In genomic region chr11:108341654-108342053, GRCh38 we compare ENCODE assay signal across 21 cellular contexts.
DNase-seq lines count a peak whose midpoint lies in the region; ATAC-seq, FAIRE-seq and TF ChIP-seq lines count a peak whose summit lies in the region.
"Had no signal": no experiment of that assay in that cellular context is flagged by ENCODE, and none has a peak within 500 bp of the region (broad histone marks: within the 10 kb centered on the region; RNA-seq: fewer than 3 reads in every experiment).

No MANE protein-coding gene starts in this region.

- POLR2A ChIA-PET in CD4-positive, alpha-beta T cell (lab: Charles Lee), result interaction anchor here (1.5 kb wide), 1 partner anchor 120 kb away, joined by 4 read pairs; the partner anchor contains the start of gene NPAT
- POLR2A ChIA-PET in IMR-90 (lab: Charles Lee; ENCODE audit: unreplicated experiment), result no interaction called here
- POLR2A ChIA-PET in naive thymus-derived CD4-positive, alpha-beta T cell (lab: Charles Lee), result interaction anchor here (0.7 to 1.1 kb wide), 4 partner anchors 35 to 119 kb away, joined by 3 to 5 read pairs (median 3); partner anchors contain the start of genes ATM and NPAT

- no peak for ATAC-seq in CD4-positive, alpha-beta T cell (ENCODE audit: poor library complexity)
- ATAC-seq in IMR-90 (ENCODE audit: low read depth) (no peak), GM21529 (IDR thresholded peaks at IDR 0.05; ENCODE audit: unreplicated experiment) (no peak)
- no peak for ATAC-seq in naive thymus-derived CD4-positive, alpha-beta T cell
- ATAC-seq: Right ventricle myocardium inferior, SK-N-SH treated with all-trans-retinoic acid at 6 μM for 48 hours had no signal

- H3K4ac ChIP-seq in IMR-90 (ENCODE audit: low read depth, low read length), result no peak overlapping the region

- H3K9me3 Mint-ChIP-seq in CD4-positive, alpha-beta T cell, result no peaks in the 10 kb centered on the region
- H3K9me3 Mint-ChIP-seq in naive thymus-derived CD4-positive, alpha-beta T cell, result no peaks in the 10 kb centered on the region

- no peak overlapping the region for H2AFZ ChIP-seq in IMR-90 (replicated peaks; ENCODE audit: low read length, poor library complexity)
- H2AFZ ChIP-seq: GM23248 had no signal

- CTCF ChIA-PET in CD4-positive, alpha-beta T cell (lab: Charles Lee), result interaction anchor here (1.3 to 1.5 kb wide), 2 partner anchors 9 to 119 kb away, joined by 3 to 6 read pairs; partner anchors contain the start of gene ATM
- CTCF ChIA-PET in IMR-90 (lab: Yijun Ruan, JAX), result no interaction called here
- CTCF ChIA-PET in naive thymus-derived CD4-positive, alpha-beta T cell (lab: Charles Lee), result no interaction called here

- peaks cover 81% of the 10 kb centered on the region for H3K36me3 Mint-ChIP-seq in CD4-positive, alpha-beta T cell (ENCODE audit: low read depth)
- H3K36me3 Mint-ChIP-seq in naive thymus-derived CD4-positive, alpha-beta T cell, result peaks cover 7 to 46% (median 31%) of the 10 kb centered on the region in 5 donors

- no peak overlapping the region for H2BK5ac ChIP-seq in IMR-90 (ENCODE audit: low read depth, low read length, poor library complexity, severe bottlenecking)

- in situ Hi-C loops in IMR-90 (cut with MboI; ENCODE audit: low sequenced_read_pairs), result no loop called here

- H3K14ac ChIP-seq in IMR-90 (replicated peaks; ENCODE audit: low read depth, low read length), result no peak overlapping the region

- no peak overlapping the region for H4K5ac ChIP-seq in IMR-90 (ENCODE audit: low read depth, low read length)

- no peak for TF ChIP-seq POLR2A in IMR-90 (IDR thresholded peaks at IDR 0.05; ENCODE audit: low read depth, low read length)

- intact Hi-C loops in CD4-positive, alpha-beta T cell (cut with DNase I, micrococcal nuclease), result loop anchor here (1.0 to 10.0 kb wide), 2 partner anchors 303 to 307 kb away; no protein-coding TSS in a partner anchor
- intact Hi-C loops in IMR-90 (cut with micrococcal nuclease), result no loop called here
- intact Hi-C loops in naive thymus-derived CD4-positive, alpha-beta T cell (cut with micrococcal nuclease), result loop anchor here (5.0 kb wide), 3 partner anchors 126 to 306 kb away; partner anchors contain the start of genes C11orf65 (in 1 of the 2) and EXPH5 (in 1 of the 2)

- H4K8ac ChIP-seq in IMR-90 (ENCODE audit: low read depth in 2 of 2, low read length in 2 of 2), result no peak overlapping the region

- no peak overlapping the region for H4K91ac ChIP-seq in IMR-90 (ENCODE audit: insufficient read depth, low read depth, low read length)

- no peaks in the 10 kb centered on the region for H3K9me1 ChIP-seq in IMR-90 (ENCODE audit: insufficient read depth, low read length)

- H3K4me1 ChIP-seq in IMR-90 (ENCODE audit: control insufficient read depth, insufficient read depth, low read length), result no peaks in the 10 kb centered on the region
- no peaks in the 10 kb centered on the region for H3K4me1 ChIP-seq in naive thymus-derived CD4-positive, alpha-beta T cell (ENCODE audit: control insufficient read depth in 2 of 2, insufficient read depth in 2 of 2, low read length in 2 of 2)
- H3K4me1 ChIP-seq: SJCRH30 had no signal

- H3K23ac ChIP-seq in IMR-90 (ENCODE audit: low read depth, low read length), result no peak overlapping the region

- WGBS in IMR-90 (ENCODE audit: extremely low coverage in 2 of 2, insufficient read length in 1 of 2), 2 experiments, result no CpG with 5 or more reads among the region's 4 CpGs

- no peak for TF ChIP-seq RAD21 in IMR-90 (IDR thresholded peaks at IDR 0.05; ENCODE audit: low read length)

- no peak overlapping the region for H2AK9ac ChIP-seq in IMR-90 (replicated peaks; ENCODE audit: low read depth, low read length, poor library complexity)

- no peak for DNase-seq in CD4-positive, alpha-beta T cell
- DNase-seq in IMR-90, result no peak
- DNase-seq in naive thymus-derived CD4-positive, alpha-beta T cell, result no peak
- no peak for DNase-seq in putamen (ENCODE audit: low spot score)
- no peak for DNase-seq in NK-92 treated with Interleukin-12 subunit alpha and Interleukin-12 subunit beta, amount 100 ng/mL, for 24 hours (lab: John Stamatoyannopoulos, UW)
- DNase-seq: ACHN, GM23248, Karpas-422, NCI-H1105, NCI-H1436 treated with DMSO at 0.1 percent for 48 hours, NCI-H187 treated with DMSO at 0.1 percent for 48 hours, NCI-H524, NCI-H774, OCI-M1, SJCRH30, T-helper 2 cell had no signal

- no peak overlapping the region for H3K4me2 ChIP-seq in IMR-90 (ENCODE audit: low read depth, low read length)

- no peak overlapping the region for H3K18ac ChIP-seq in IMR-90 (ENCODE audit: low read depth, low read length)

- H2AK5ac ChIP-seq in IMR-90 (ENCODE audit: low read depth, low read length), result no peak overlapping the region

- H3K4me3 Mint-ChIP-seq in CD4-positive, alpha-beta T cell, result no peak overlapping the region
- H3K4me3 Mint-ChIP-seq in naive thymus-derived CD4-positive, alpha-beta T cell, result no peak overlapping the region

- no peaks in the 10 kb centered on the region for H3K79me1 ChIP-seq in IMR-90 (ENCODE audit: low read depth in 1 of 2, low read length in 2 of 2)

- no peak overlapping the region for H2BK20ac ChIP-seq in IMR-90 (ENCODE audit: low read depth, low read length)

- TF ChIP-seq CTCF in CD4-positive, alpha-beta T cell (IDR thresholded peaks at IDR 0.05), result no peak
- TF ChIP-seq CTCF in IMR-90 (conservative IDR thresholded peaks at IDR 0.05; ENCODE audit: low read depth, low read length), result no peak

- peak overlapping the region; percentile 74 for H3K27ac Mint-ChIP-seq in CD4-positive, alpha-beta T cell
- peak overlapping the region in 5 of 9 donors; percentile 1 to 78 (median 25) for H3K27ac Mint-ChIP-seq in naive thymus-derived CD4-positive, alpha-beta T cell

- BruUV-seq in IMR-90 (replicated peaks; lab: Mats Ljungman, UMichigan), result no TSS peak

- H2BK15ac ChIP-seq in IMR-90 (ENCODE audit: low read depth, low read length), result no peak overlapping the region

- no peak overlapping the region for H3K27ac ChIP-seq in CD4-positive, alpha-beta T cell (ENCODE audit: low read depth, low read length)
- no peak overlapping the region for H3K27ac ChIP-seq in IMR-90 (ENCODE audit: insufficient read depth, low read length)
- no peak overlapping the region for H3K27ac ChIP-seq in naive thymus-derived CD4-positive, alpha-beta T cell (ENCODE audit: low read depth, low read length)
- H3K27ac ChIP-seq: GM23248, SJCRH30 had no signal

- H3K4me1 Mint-ChIP-seq in CD4-positive, alpha-beta T cell (ENCODE audit: low read depth), result peaks cover 44% of the 10 kb centered on the region
- peaks cover 9 to 41% (median 29%) of the 10 kb centered on the region in 7 donors for H3K4me1 Mint-ChIP-seq in naive thymus-derived CD4-positive, alpha-beta T cell

- H3K56ac ChIP-seq in IMR-90 (ENCODE audit: extremely low read depth, insufficient read depth, low read length), result no peak overlapping the region

- H3K36me3 ChIP-seq in IMR-90 (ENCODE audit: control insufficient read depth, insufficient read depth, low read length), result 0 out of 2 replicates have a peak, but pooled peaks cover 7% of the 10 kb centered on the region
- peaks cover 7 to 48% (median 8%) of the 10 kb centered on the region in 3 experiments for H3K36me3 ChIP-seq in naive thymus-derived CD4-positive, alpha-beta T cell (ENCODE audit: control insufficient read depth in 2 of 3, insufficient read depth in 3 of 3, low read length in 3 of 3)
- H3K36me3 ChIP-seq: SJCRH30 had no signal

- peak; percentile 54 for FAIRE-seq in A204.1 (lab: Jason Lieb, UNC)
- FAIRE-seq: HTR-8/SVneo had no signal

- no peaks in the 10 kb centered on the region for H3K27me3 Mint-ChIP-seq in CD4-positive, alpha-beta T cell
- no peaks in the 10 kb centered on the region for H3K27me3 Mint-ChIP-seq in naive thymus-derived CD4-positive, alpha-beta T cell

- H3K9me3 ChIP-seq in CD4-positive, alpha-beta T cell (ENCODE audit: control insufficient read depth, low read length), result no peaks in the 10 kb centered on the region
- no peaks in the 10 kb centered on the region for H3K9me3 ChIP-seq in IMR-90 (ENCODE audit: control insufficient read depth, insufficient read depth, low read length)
- no peaks in the 10 kb centered on the region for H3K9me3 ChIP-seq in naive thymus-derived CD4-positive, alpha-beta T cell (ENCODE audit: control insufficient read depth in 2 of 3, low read length in 3 of 3)
- H3K9me3 ChIP-seq: SJCRH30 had no signal

- H3K9ac ChIP-seq in IMR-90 (ENCODE audit: low read depth, low read length), result no peak overlapping the region
- H3K9ac ChIP-seq: GM23248 had no signal

- H3K27me3 ChIP-seq in CD4-positive, alpha-beta T cell (ENCODE audit: control insufficient read depth, insufficient read depth, low read length), result no peaks in the 10 kb centered on the region
- no peaks in the 10 kb centered on the region for H3K27me3 ChIP-seq in IMR-90 (ENCODE audit: control insufficient read depth, insufficient read depth, low read length)
- H3K27me3 ChIP-seq in naive thymus-derived CD4-positive, alpha-beta T cell (ENCODE audit: control insufficient read depth in 2 of 2, insufficient read depth in 2 of 2, low read length in 2 of 2), result no peaks in the 10 kb centered on the region
- H3K27me3 ChIP-seq: SJCRH30 had no signal

- no peaks in the 10 kb centered on the region for H4K20me1 ChIP-seq in IMR-90 (ENCODE audit: insufficient read depth, low read length)

- no peak overlapping the region for H2BK120ac ChIP-seq in IMR-90 (ENCODE audit: low read depth, low read length)

- dilution Hi-C loops in IMR-90 (cut with HindIII; ENCODE audit: low sequenced_read_pairs, unreplicated experiment), result no loop called here

- no peak overlapping the region for H3K4me3 ChIP-seq in IMR-90 (ENCODE audit: insufficient read depth, low read depth, low read length)
- H3K4me3 ChIP-seq in naive thymus-derived CD4-positive, alpha-beta T cell (ENCODE audit: low read length), result no peak overlapping the region
- H3K4me3 ChIP-seq: GM23248, SJCRH30 had no signal

TF ChIP-seq in IMR-90, 13 proteins besides CTCF, POLR2A, EP300 and RAD21:
- no peak for TF ChIP-seq CHD1 (IDR thresholded peaks at IDR 0.05; ENCODE audit: low read depth, low read length)
- peak; percentile 70 for TF ChIP-seq CEBPB (IDR thresholded peaks at IDR 0.05; ENCODE audit: low read depth, low read length)
